Comparison of ENCODE assay signal across 17 cellular contexts in the genomic region with DNA sequence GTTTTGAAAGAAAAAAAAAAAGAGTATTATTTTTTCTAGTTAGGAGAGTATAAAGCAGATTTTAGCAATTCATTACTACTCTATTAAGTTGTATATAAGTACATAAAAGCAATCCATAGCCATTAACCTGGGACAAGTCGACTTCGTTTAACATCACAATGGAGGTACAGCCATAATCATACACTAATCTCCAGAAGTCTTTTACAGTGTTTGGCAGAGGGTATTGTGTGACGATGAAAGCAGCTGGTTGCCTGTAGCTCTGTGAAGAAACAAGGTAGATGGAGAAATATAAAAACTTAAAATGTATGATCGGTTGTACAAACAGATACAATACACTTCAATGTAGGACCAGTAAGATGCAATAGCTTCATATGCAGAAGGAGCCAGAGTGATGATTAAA.
A peak's percentile ranks its signal among the peaks of the same experiment; 100 is the strongest.
DNase-seq lines count a peak whose midpoint lies in the region; ATAC-seq and TF ChIP-seq lines count a peak whose summit lies in the region.
"Had no signal": no experiment of that assay in that cellular context is flagged by ENCODE, and none has a peak within 500 bp of the region (broad histone marks: within the 10 kb centered on the region; RNA-seq: fewer than 3 reads in every experiment).

No MANE protein-coding gene starts in this region.

- peak overlapping the region; percentile 92 for H3K27ac Mint-ChIP-seq in CD8-positive, alpha-beta T cell
- H3K27ac Mint-ChIP-seq in CD8-positive, alpha-beta memory T cell: peak overlapping the region in 4 of 8 donors; percentile 59 to 82 (median 76)
- H3K27ac Mint-ChIP-seq in activated naive CD8-positive, alpha-beta T cell: peak overlapping the region; percentile 94
- no peak overlapping the region for H3K27ac Mint-ChIP-seq in central memory CD8-positive, alpha-beta T cell (ENCODE audit: low read depth)
- no peak overlapping the region for H3K27ac Mint-ChIP-seq in natural killer cell
- H3K27ac Mint-ChIP-seq: CD4-positive, CD25-positive, alpha-beta regulatory T cell had no signal

- DNase-seq in CD8-positive, alpha-beta T cell: no peak
- DNase-seq in CD8-positive, alpha-beta memory T cell: no peak
- no peak for DNase-seq in central memory CD8-positive, alpha-beta T cell (ENCODE audit: low spot score in 2 of 2)
- DNase-seq in NCI-H526 treated with DMSO at 0.1 percent for 48 hours (lab: John Stamatoyannopoulos, UW): no peak
- no peak for DNase-seq in natural killer cell
- DNase-seq: ACHN; BE2C; C1 segment of cervical spinal cord; CD4-positive, CD25-positive, alpha-beta regulatory T cell; DMS153; DMS79; GDM1; GM23248; HCEC 1CT; IMR-90 had no signal

- no peaks in the 10 kb centered on the region for H3K36me3 ChIP-seq in CD8-positive, alpha-beta T cell (ENCODE audit: insufficient read depth, low read length)
- H3K36me3 ChIP-seq in CD8-positive, alpha-beta memory T cell (ENCODE audit: insufficient read depth, low read length): no peaks in the 10 kb centered on the region
- H3K36me3 ChIP-seq: BE2C had no signal

- ATAC-seq in CD8-positive, alpha-beta T cell: no peak
- ATAC-seq in central memory CD8-positive, alpha-beta T cell (replicated peaks; ENCODE audit: extremely low read depth, poor library complexity, severe bottlenecking): no peak
- ATAC-seq in HG02973 (IDR thresholded peaks at IDR 0.05; ENCODE audit: unreplicated experiment) (no peak), natural killer cell (no peak)

- H3K27ac ChIP-seq in CD8-positive, alpha-beta T cell (ENCODE audit: low read depth, low read length): no peak overlapping the region
- no peak overlapping the region for H3K27ac ChIP-seq in CD8-positive, alpha-beta memory T cell (ENCODE audit: low read depth, low read length)
- H3K27ac ChIP-seq: GM23248 had no signal

- CTCF ChIA-PET in CD8-positive, alpha-beta T cell (lab: Charles Lee): interaction anchor here (0.9 to 2.8 kb wide), 3 partner anchors 12 to 121 kb away, joined by 4 to 15 read pairs (median 9); no protein-coding TSS in a partner anchor
- CTCF ChIA-PET in CD8-positive, alpha-beta memory T cell (lab: Charles Lee): interaction anchor here (0.8 to 2.5 kb wide), 3 partner anchors 9 to 121 kb away, joined by 3 to 17 read pairs (median 4); no protein-coding TSS in a partner anchor

- H3K36me3 Mint-ChIP-seq in CD8-positive, alpha-beta T cell: peaks cover 13% of the 10 kb centered on the region
- peaks cover 0 to 5% (median 0%) of the 10 kb centered on the region in 3 donors for H3K36me3 Mint-ChIP-seq in CD8-positive, alpha-beta memory T cell
- H3K36me3 Mint-ChIP-seq in activated naive CD8-positive, alpha-beta T cell: peaks cover 28% of the 10 kb centered on the region
- peaks cover 7% of the 10 kb centered on the region for H3K36me3 Mint-ChIP-seq in central memory CD8-positive, alpha-beta T cell (ENCODE audit: insufficient read depth)
- H3K36me3 Mint-ChIP-seq in natural killer cell: no peaks in the 10 kb centered on the region
- H3K36me3 Mint-ChIP-seq: CD4-positive, CD25-positive, alpha-beta regulatory T cell had no signal

- intact Hi-C loops in CD8-positive, alpha-beta T cell (cut with DNase I, micrococcal nuclease): loop anchor here in 1 of 2 experiments (5.0 to 10.0 kb wide), 3 partner anchors 39 to 278 kb away; no protein-coding TSS in a partner anchor
- intact Hi-C loops in natural killer cell (cut with micrococcal nuclease): loop anchor here (10.0 kb wide), 1 partner anchor 122 kb away; no protein-coding TSS in a partner anchor

- TF ChIP-seq CTCF in CD8-positive, alpha-beta T cell (IDR thresholded peaks at IDR 0.05): no peak
- no peak for TF ChIP-seq CTCF in natural killer cell (IDR thresholded peaks at IDR 0.05)

- no peaks in the 10 kb centered on the region for H3K27me3 ChIP-seq in CD8-positive, alpha-beta T cell (ENCODE audit: insufficient read depth, low read length)
- H3K27me3 ChIP-seq in CD8-positive, alpha-beta memory T cell (ENCODE audit: insufficient read depth, low read length, poor library complexity, severe bottlenecking): no peaks in the 10 kb centered on the region
- H3K27me3 ChIP-seq: BE2C had no signal

- H3K4me3 Mint-ChIP-seq in CD8-positive, alpha-beta T cell: no peak overlapping the region
- peak overlapping the region in 4 of 7 donors; percentile 39 to 61 (median 48) for H3K4me3 Mint-ChIP-seq in CD8-positive, alpha-beta memory T cell
- peak overlapping the region; percentile 27 for H3K4me3 Mint-ChIP-seq in activated naive CD8-positive, alpha-beta T cell
- peak overlapping the region; percentile 19 for H3K4me3 Mint-ChIP-seq in central memory CD8-positive, alpha-beta T cell
- no peak overlapping the region for H3K4me3 Mint-ChIP-seq in natural killer cell
- H3K4me3 Mint-ChIP-seq: CD4-positive, CD25-positive, alpha-beta regulatory T cell had no signal

- H3K4me3 ChIP-seq in CD8-positive, alpha-beta T cell (ENCODE audit: low read depth, low read length): no peak overlapping the region
- H3K4me3 ChIP-seq in CD8-positive, alpha-beta memory T cell (ENCODE audit: low read length): no peak overlapping the region
- H3K4me3 ChIP-seq: GM23248 had no signal

- H3K27me3 Mint-ChIP-seq in CD8-positive, alpha-beta T cell (ENCODE audit: low read depth): no peaks in the 10 kb centered on the region
- H3K27me3 Mint-ChIP-seq in CD8-positive, alpha-beta memory T cell: peaks cover 0 to 1% of the 10 kb centered on the region in 2 donors
- no peaks in the 10 kb centered on the region for H3K27me3 Mint-ChIP-seq in activated naive CD8-positive, alpha-beta T cell
- no peaks in the 10 kb centered on the region for H3K27me3 Mint-ChIP-seq in central memory CD8-positive, alpha-beta T cell
- H3K27me3 Mint-ChIP-seq in natural killer cell (ENCODE audit: low read depth in 2 of 2): no peaks in the 10 kb centered on the region
- H3K27me3 Mint-ChIP-seq: CD4-positive, CD25-positive, alpha-beta regulatory T cell had no signal

- POLR2A ChIA-PET in CD8-positive, alpha-beta T cell (lab: Charles Lee): interaction anchor here (1.4 to 1.6 kb wide), 3 partner anchors 9 to 60 kb away, joined by 3 to 6 read pairs (median 4); no protein-coding TSS in a partner anchor
- POLR2A ChIA-PET in CD8-positive, alpha-beta memory T cell (lab: Charles Lee): interaction anchor here (0.7 kb wide), 1 partner anchor 15 kb away, joined by 3 read pairs; no protein-coding TSS in a partner anchor

- peaks cover 53% of the 10 kb centered on the region for H3K4me1 ChIP-seq in CD8-positive, alpha-beta T cell (ENCODE audit: insufficient read depth, low read length)
- H3K4me1 ChIP-seq in CD8-positive, alpha-beta memory T cell (ENCODE audit: insufficient read depth, low read length): peaks cover 26% of the 10 kb centered on the region
- H3K4me1 ChIP-seq: BE2C had no signal

- no peaks in the 10 kb centered on the region for H3K9me3 ChIP-seq in CD8-positive, alpha-beta T cell (ENCODE audit: low read length)
- no peaks in the 10 kb centered on the region for H3K9me3 ChIP-seq in CD8-positive, alpha-beta memory T cell (ENCODE audit: low read length)
- H3K9me3 ChIP-seq: BE2C had no signal

- H3K9me3 Mint-ChIP-seq in CD8-positive, alpha-beta T cell: no peaks in the 10 kb centered on the region
- no peaks in the 10 kb centered on the region for H3K9me3 Mint-ChIP-seq in CD8-positive, alpha-beta memory T cell
- H3K9me3 Mint-ChIP-seq in activated naive CD8-positive, alpha-beta T cell (ENCODE audit: low read depth): peaks cover 6% of the 10 kb centered on the region
- no peaks in the 10 kb centered on the region for H3K9me3 Mint-ChIP-seq in central memory CD8-positive, alpha-beta T cell
- no peaks in the 10 kb centered on the region for H3K9me3 Mint-ChIP-seq in natural killer cell
- H3K9me3 Mint-ChIP-seq: CD4-positive, CD25-positive, alpha-beta regulatory T cell had no signal

- H3K4me1 Mint-ChIP-seq in CD8-positive, alpha-beta T cell (ENCODE audit: low read depth): peaks cover 78% of the 10 kb centered on the region
- H3K4me1 Mint-ChIP-seq in CD8-positive, alpha-beta memory T cell: peaks cover 51 to 75% (median 60%) of the 10 kb centered on the region in 3 donors
- H3K4me1 Mint-ChIP-seq in activated naive CD8-positive, alpha-beta T cell (ENCODE audit: low read depth): peaks cover 85% of the 10 kb centered on the region
- H3K4me1 Mint-ChIP-seq in central memory CD8-positive, alpha-beta T cell: peaks cover 41% of the 10 kb centered on the region
- peaks cover 18 to 29% of the 10 kb centered on the region in 2 donors for H3K4me1 Mint-ChIP-seq in natural killer cell

Comparison
In these comparisons a context has a peak if more than half of its experiments do, and no peak if none do; other contexts are left out.
1. H3K27ac Mint-ChIP-seq: peak in CD8-positive, alpha-beta T cell (single experiment) and activated naive CD8-positive, alpha-beta T cell (single experiment); none in central memory CD8-positive, alpha-beta T cell (single experiment) and natural killer cell (0 of 2).
2. H3K4me3 Mint-ChIP-seq: peak in CD8-positive, alpha-beta memory T cell (4 of 7), activated naive CD8-positive, alpha-beta T cell (single experiment) and central memory CD8-positive, alpha-beta T cell (single experiment); none in CD8-positive, alpha-beta T cell (single experiment) and natural killer cell (single experiment).